ENCODE assay signal across 10 cellular contexts in the genomic region with DNA sequence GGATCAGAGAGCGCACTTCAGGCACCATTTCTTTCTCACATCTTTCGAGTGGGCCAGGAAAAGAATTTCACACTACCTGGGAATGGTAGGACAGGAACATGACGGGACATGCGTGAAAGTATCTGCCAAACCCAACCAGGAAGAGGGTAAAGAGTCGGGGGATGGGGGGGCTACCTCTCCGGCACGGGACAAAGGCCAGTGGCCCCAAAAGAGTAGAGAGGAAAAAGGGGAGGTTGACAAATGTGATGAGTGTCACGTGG. TPM values are rescaled to one million over a fixed set of nuclear protein-coding genes. Genes with fewer than 3 reads are reported as not detected.
DNase-seq lines count a peak whose midpoint lies in the region; ATAC-seq, FAIRE-seq and TF ChIP-seq lines count a peak whose summit lies in the region.
"Had no signal": no experiment of that assay in that cellular context is flagged by ENCODE, and none has a peak within 500 bp of the region (broad histone marks: within the 10 kb centered on the region; RNA-seq: fewer than 3 reads in every experiment).

No MANE protein-coding gene starts in this region.

- TF ChIP-seq POLR2A in heart left ventricle (IDR thresholded peaks at IDR 0.05) = no peak

- H3K27ac ChIP-seq in heart left ventricle (peak overlapping the region in 5 of 12 donors; percentile 47 to 80 (median 69)), muscle layer of duodenum (ENCODE audit: low read length) (peak overlapping the region; percentile 72), upper lobe of right lung (no peak overlapping the region)
- H3K27ac ChIP-seq: cardiac muscle cell had no signal

- 48 to 62% (median 60%) methylated on average over 8 of the region's 8 CpGs for WGBS in heart left ventricle, 4 donors

- TF ChIP-seq CTCF in heart left ventricle (IDR thresholded peaks at IDR 0.05) (no peak), bronchial epithelial cell (IDR thresholded peaks at IDR 0.05; ENCODE audit: insufficient read depth, low read length, severe bottlenecking) (no peak), upper lobe of right lung (IDR thresholded peaks at IDR 0.05) (no peak)

- no peaks in the 10 kb centered on the region for H3K9me3 ChIP-seq in heart left ventricle
- no peaks in the 10 kb centered on the region for H3K9me3 ChIP-seq in muscle layer of duodenum (ENCODE audit: control insufficient read depth in 1 of 2, low read length in 2 of 2)
- H3K9me3 ChIP-seq in upper lobe of right lung = no peaks in the 10 kb centered on the region

- no peak for FAIRE-seq in bronchial epithelial cell (lab: Jason Lieb, UNC)

- DNase-seq in heart left ventricle (no peak), left cardiac atrium (no peak), bronchial epithelial cell (ENCODE audit: low read depth) (no peak), upper lobe of right lung (no peak), NCI-H2107 treated with DMSO at 0.1 percent for 48 hours (lab: John Stamatoyannopoulos, UW; ENCODE audit: unreplicated experiment) (no peak), GM19240 (ENCODE audit: insufficient read length, low spot score) (no peak)
- DNase-seq: NCI-H2107 had no signal

- peak overlapping the region in 11 of 12 donors; percentile 20 to 72 (median 58) for H3K4me3 ChIP-seq in heart left ventricle
- peak overlapping the region; percentile 42 for H3K4me3 ChIP-seq in bronchial epithelial cell (ENCODE audit: low read depth, low read length)
- peak overlapping the region; percentile 64 to 68 for H3K4me3 ChIP-seq in muscle layer of duodenum (ENCODE audit: low read depth in 1 of 2, low read length in 2 of 2)
- H3K4me3 ChIP-seq in upper lobe of right lung = peak overlapping the region; percentile 51

- H3K27me3 ChIP-seq in heart left ventricle (peaks cover 0 to 28% (median 0%) of the 10 kb centered on the region in 9 donors), bronchial epithelial cell (ENCODE audit: control insufficient read depth, insufficient read depth, low read length) (no peaks in the 10 kb centered on the region), muscle layer of duodenum (ENCODE audit: low read depth, low read length) (no peaks in the 10 kb centered on the region), upper lobe of right lung (no peaks in the 10 kb centered on the region)

- ATAC-seq in heart left ventricle (no peak), left cardiac atrium (no peak), upper lobe of right lung (no peak), GM19395 (IDR thresholded peaks at IDR 0.05; ENCODE audit: unreplicated experiment) (no peak)

- H3K36me3 ChIP-seq in heart left ventricle (peaks cover 0 to 6% (median 0%) of the 10 kb centered on the region in 9 donors), bronchial epithelial cell (ENCODE audit: control insufficient read depth, insufficient read depth, low read length) (no peaks in the 10 kb centered on the region), muscle layer of duodenum (ENCODE audit: control insufficient read depth in 1 of 2, insufficient read depth in 2 of 2, low read length in 2 of 2) (peaks cover 0 to 4% of the 10 kb centered on the region in 2 donors), upper lobe of right lung (no peaks in the 10 kb centered on the region)
- H3K36me3 ChIP-seq: cardiac muscle cell had no signal

- intact Hi-C loops in heart left ventricle (cut with DNase I) = loop anchor here in 6 of 10 donors (5.0 to 10.0 kb wide), 3 partner anchors 155 to 365 kb away; a partner anchor contains a TSS
- intact Hi-C loops in left cardiac atrium (cut with DNase I) = no loop called here
- intact Hi-C loops in upper lobe of right lung (cut with DNase I) = no loop called here

- H3K4me1 ChIP-seq in heart left ventricle (peaks cover 0 to 24% (median 15%) of the 10 kb centered on the region in 12 donors), muscle layer of duodenum (ENCODE audit: control insufficient read depth in 1 of 2, insufficient read depth in 2 of 2, low read length in 2 of 2) (peaks cover 7 to 16% of the 10 kb centered on the region in 2 donors), upper lobe of right lung (peaks cover 6% of the 10 kb centered on the region)

RNA-seq across cellular contexts. Expression of a gene that starts 0.8 kb away (rescaled TPM):
- 10 to 100 TPM in 8 of 9 donors, 1 to 10 TPM in 1; 9.5 to 30.5 (median 13.0) TPM for total RNA-seq in heart left ventricle
- polyA plus RNA-seq in heart left ventricle = 1 to 10 TPM; 5.5 to 9.2 TPM
- total RNA-seq in left cardiac atrium = 10 to 100 TPM; 16.2 to 17.9 TPM
- total RNA-seq in bronchial epithelial cell = 1.3 and 4.2 TPM in 2 replicates
- total RNA-seq in upper lobe of right lung = 31.1 TPM

RNA-seq across cellular contexts. Expression of a gene that starts 57.1 kb away (rescaled TPM):
- 10 to 100 TPM; 12.3 to 16.3 (median 14.7) TPM for total RNA-seq in heart left ventricle
- polyA plus RNA-seq in heart left ventricle = 10 to 100 TPM in 1 of 2 donors, 1 to 10 TPM in 1; 8.9 to 19.1 TPM
- total RNA-seq in left cardiac atrium = 10 to 100 TPM; 14.3 to 15.2 TPM
- total RNA-seq in bronchial epithelial cell = 41.9 and 52.4 TPM in 2 replicates
- total RNA-seq in upper lobe of right lung = 23.7 TPM

Comparison
In these comparisons a context has a peak if more than half of its experiments do, and no peak if none do; other contexts are left out.
1. intact Hi-C loops: an anchor here in heart left ventricle (5.0 to 10.0 kb wide); none called in left cardiac atrium and upper lobe of right lung.